8 cellular contexts compared by ENCODE assay signal in genomic region chr19:56139847-56140582, GRCh38. TPM values are rescaled to one million over a fixed set of nuclear protein-coding genes. Genes with fewer than 3 reads are reported as not detected.
DNase-seq lines count a peak whose midpoint lies in the region; ATAC-seq and TF ChIP-seq lines count a peak whose summit lies in the region.

No MANE protein-coding gene starts in this region.

- H2AFZ ChIP-seq in OCI-LY3 (ENCODE audit: low read depth, low read length) (peak overlapping the region; percentile 66; the same call in 1 of the 2 replicates), neural cell (ENCODE audit: low read depth, low read length) (peak overlapping the region; percentile 93)

- H3K27me3 ChIP-seq in OCI-LY3 (ENCODE audit: low read depth, low read length) (no peaks in the 10 kb centered on the region), duodenal mucosa (ENCODE audit: control insufficient read depth in 1 of 2, insufficient read depth in 2 of 2, low read length in 2 of 2) (no peaks in the 10 kb centered on the region), neural cell (ENCODE audit: insufficient read depth, low read depth, low read length) (no peaks in the 10 kb centered on the region)

- H3K9me3 ChIP-seq in OCI-LY3 (ENCODE audit: insufficient read depth, low read length) (no peaks in the 10 kb centered on the region), duodenal mucosa (ENCODE audit: control insufficient read depth in 1 of 2, low read length in 2 of 2) (no peaks in the 10 kb centered on the region), neural cell (ENCODE audit: low read length) (no peaks in the 10 kb centered on the region)

- H4K20me1 ChIP-seq in OCI-LY3 (ENCODE audit: insufficient read depth, low read length): no peaks in the 10 kb centered on the region
- no peaks in the 10 kb centered on the region for H4K20me1 ChIP-seq in neural cell (ENCODE audit: insufficient read depth)

- no peaks in the 10 kb centered on the region for H3F3A ChIP-seq in neural cell (ENCODE audit: insufficient read depth, low read length, poor library complexity, severe bottlenecking)

- ATAC-seq in GM18508 (IDR thresholded peaks at IDR 0.05; ENCODE audit: insufficient read depth, unreplicated experiment) (peak; percentile 1), HG03095 (IDR thresholded peaks at IDR 0.05; ENCODE audit: unreplicated experiment) (no peak)

- no peak for TF ChIP-seq CTCF in OCI-LY3 (IDR thresholded peaks at IDR 0.05; ENCODE audit: low read depth, low read length)
- no peak for TF ChIP-seq CTCF in neural cell (IDR thresholded peaks at IDR 0.05; ENCODE audit: poor library complexity, severe bottlenecking)

- H3K27ac ChIP-seq in OCI-LY3 (ENCODE audit: low read length): peak overlapping the region; percentile 78
- peak overlapping the region; percentile 60 for H3K27ac ChIP-seq in duodenal mucosa (ENCODE audit: low read depth, low read length)
- H3K27ac ChIP-seq in neural cell (ENCODE audit: low read length): peak overlapping the region; percentile 86

- TF ChIP-seq EP300 in neural cell (conservative IDR thresholded peaks at IDR 0.05; ENCODE audit: poor library complexity, severe bottlenecking): no peak

- H3K9ac ChIP-seq in OCI-LY3 (ENCODE audit: low read length) (peak overlapping the region; percentile 75), duodenal mucosa (ENCODE audit: low read depth in 1 of 2, low read length in 2 of 2) (peak overlapping the region; percentile 63 to 87), neural cell (ENCODE audit: low read length) (peak overlapping the region; percentile 81)

- peaks cover 18% of the 10 kb centered on the region for H3K4me1 ChIP-seq in OCI-LY3 (ENCODE audit: low read length)
- H3K4me1 ChIP-seq in duodenal mucosa (ENCODE audit: control insufficient read depth in 1 of 2, insufficient read depth in 2 of 2, low read length in 2 of 2): peaks cover 26 to 29% of the 10 kb centered on the region in 2 donors

- no peak for TF ChIP-seq RAD21 in neural cell (conservative IDR thresholded peaks at IDR 0.05)

- DNase-seq in putamen (ENCODE audit: low spot score): no peak
- no peak for DNase-seq in NCI-H446 (lab: John Stamatoyannopoulos, UW)
- DNase-seq in iPS-NIHi11 (ENCODE audit: low spot score): no peak

- H3K9me2 ChIP-seq in neural cell (ENCODE audit: insufficient read depth, low read length): no peaks in the 10 kb centered on the region

- H3K4me2 ChIP-seq in OCI-LY3 (ENCODE audit: low read length) (peak overlapping the region; percentile 84), neural cell (ENCODE audit: low read length) (peak overlapping the region; percentile 11)

- peak overlapping the region; percentile 90 for H3K4me3 ChIP-seq in OCI-LY3 (ENCODE audit: low read length)
- H3K4me3 ChIP-seq in duodenal mucosa (ENCODE audit: low read depth in 1 of 2, low read length in 2 of 2): peak overlapping the region; percentile 77 to 82
- peak overlapping the region; percentile 72 for H3K4me3 ChIP-seq in neural cell (ENCODE audit: low read length)

- H3K79me2 ChIP-seq in OCI-LY3 (ENCODE audit: low read length) (peaks cover 42% of the 10 kb centered on the region), neural cell (replicated peaks; ENCODE audit: insufficient read depth, low read length) (peaks cover 14% of the 10 kb centered on the region)

- peaks cover 8% of the 10 kb centered on the region for H3K36me3 ChIP-seq in OCI-LY3 (replicated peaks; ENCODE audit: low read depth, low read length)
- H3K36me3 ChIP-seq in duodenal mucosa (ENCODE audit: control insufficient read depth in 1 of 2, insufficient read depth in 2 of 2, low read length in 2 of 2): no peaks in the 10 kb centered on the region
- no peaks in the 10 kb centered on the region for H3K36me3 ChIP-seq in neural cell (ENCODE audit: insufficient read depth, low read length)

TF ChIP-seq in neural cell, 6 proteins besides CTCF, POLR2A, EP300 and RAD21:
- TF ChIP-seq TAF1 (IDR thresholded peaks at IDR 0.05; ENCODE audit: low read depth): no peak
- TF ChIP-seq SMC3 (conservative IDR thresholded peaks at IDR 0.05; ENCODE audit: poor library complexity): no peak

RNA-seq across cellular contexts. Expression of gene ZNF444, which starts 1.1 kb away (rescaled TPM):
- polyA plus RNA-seq in neural cell: 45.6 and 54.2 TPM in 2 replicates
- polyA minus RNA-seq in neural cell: 22.9 and 25.1 TPM in 2 replicates

RNA-seq across cellular contexts. Expression of gene ZNF787, which starts 18.9 kb away (rescaled TPM):
- polyA plus RNA-seq in neural cell: 11.4 and 17.8 TPM in 2 replicates
- 16.9 and 20.9 TPM in 2 replicates for polyA minus RNA-seq in neural cell

RNA-seq across cellular contexts. Expression of gene GALP, which starts 35.8 kb away (rescaled TPM):
- not detected in 2 replicates for polyA plus RNA-seq in neural cell
- not detected in 2 replicates for polyA minus RNA-seq in neural cell

RNA-seq across cellular contexts. Expression of gene ZSCAN5B, which starts 57.6 kb away (rescaled TPM):
- polyA plus RNA-seq in neural cell: 0.24 TPM in 1 of 2 replicates, not detected in the other
- polyA minus RNA-seq in neural cell: not detected in 2 replicates
